In the genomic region with DNA sequence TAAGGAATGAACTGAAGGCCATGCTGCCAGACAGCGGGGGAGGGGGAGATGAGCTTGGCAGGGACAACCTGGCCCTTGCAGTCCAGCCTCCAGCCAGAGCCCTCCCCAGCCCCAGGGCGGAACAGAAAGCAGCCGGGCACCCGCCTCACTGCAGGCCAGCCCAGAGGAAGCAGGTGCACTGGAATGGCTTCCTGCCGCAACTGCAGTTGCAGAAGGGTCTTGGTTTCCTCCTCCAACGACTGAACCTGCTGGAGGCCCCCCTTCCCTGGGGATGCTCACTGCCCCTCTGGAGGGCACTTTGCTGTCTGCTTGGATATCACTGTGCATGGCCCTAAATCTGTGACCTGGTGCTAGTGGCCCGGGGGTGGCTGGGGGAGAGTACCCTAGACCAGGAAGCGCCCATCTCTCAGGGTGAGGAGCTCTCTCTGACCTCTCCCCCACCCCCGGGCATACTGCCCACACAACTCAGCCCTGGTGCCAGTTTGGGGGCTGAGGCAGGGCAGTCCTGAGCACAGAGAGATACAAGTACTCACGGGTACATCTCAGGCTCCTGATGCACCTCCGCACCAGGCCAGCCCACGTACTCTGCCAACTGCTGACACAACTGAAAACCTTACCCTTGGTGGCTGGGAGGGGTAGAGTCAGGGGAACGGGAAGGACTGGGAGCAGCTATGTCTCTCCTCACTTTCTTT, we compare ENCODE assay signal across 7 cellular contexts. TPM values are rescaled to one million over a fixed set of nuclear protein-coding genes. Genes with fewer than 3 reads are reported as not detected.
A peak's percentile ranks its signal among the peaks of the same experiment; 100 is the strongest.
DNase-seq lines count a peak whose midpoint lies in the region; ATAC-seq, FAIRE-seq and TF ChIP-seq lines count a peak whose summit lies in the region.

No MANE protein-coding gene starts in this region.

- H3K9me3 Mint-ChIP-seq in natural killer cell: no peaks in the 10 kb centered on the region

- FAIRE-seq in GM19239 (lab: Jason Lieb, UNC) (peak; percentile 80), HTR-8/SVneo (lab: Jason Lieb, UNC) (no peak)

- H3K4me1 Mint-ChIP-seq in natural killer cell: peaks cover 41 to 52% of the 10 kb centered on the region in 2 donors

- intact Hi-C loops in natural killer cell (cut with micrococcal nuclease): no loop called here

- ATAC-seq in natural killer cell (no peak), GM19463 (IDR thresholded peaks at IDR 0.05; ENCODE audit: unreplicated experiment) (no peak)

- no peaks in the 10 kb centered on the region for H3K27me3 Mint-ChIP-seq in natural killer cell (ENCODE audit: low read depth in 2 of 2)

- DNase-seq in GM19239 (ENCODE audit: insufficient read length, low spot score) (no peak), NOMO-1 (lab: John Stamatoyannopoulos, UW; ENCODE audit: unreplicated experiment in 2 of 2) (peak; percentile 72 to 78), natural killer cell (no peak), HTR-8/SVneo (ENCODE audit: insufficient read length, low spot score) (no peak), NCI-H524 (lab: John Stamatoyannopoulos, UW) (no peak)

- H3K36me3 Mint-ChIP-seq in natural killer cell: no peaks in the 10 kb centered on the region

- H3K27ac Mint-ChIP-seq in natural killer cell: peak overlapping the region; percentile 93 to 94

- peak overlapping the region; percentile 31 for H3K27ac ChIP-seq in cingulate gyrus (ENCODE audit: low read depth, low read length)

- no peak for TF ChIP-seq CTCF in natural killer cell (IDR thresholded peaks at IDR 0.05)

- peak overlapping the region; percentile 93 for H3K4me3 Mint-ChIP-seq in natural killer cell

RNA-seq across cellular contexts. Expression of gene MYO18A, which starts 41.1 kb away (rescaled TPM):
- total RNA-seq in natural killer cell: 100 to 1,000 TPM; 110 to 117 (median 115) TPM

Comparison
In these comparisons a context has a peak if more than half of its experiments do, and no peak if none do; other contexts are left out.
1. DNase-seq: peak in NOMO-1 (2 of 2); none in GM19239 (single experiment), natural killer cell (single experiment), HTR-8/SVneo (single experiment) and NCI-H524 (0 of 2).